Comparison of ENCODE assay signal across 8 cellular contexts in genomic region chr2:174778479-174778962, GRCh38. TPM values are rescaled to one million over a fixed set of nuclear protein-coding genes. Genes with fewer than 3 reads are reported as not detected.
DNase-seq lines count a peak whose midpoint lies in the region; ATAC-seq and TF ChIP-seq lines count a peak whose summit lies in the region.

No MANE protein-coding gene starts in this region.

- POLR2A ChIA-PET in PC-3 (lab: Charles Lee; ENCODE audit: unreplicated experiment) = no interaction called here

- H3K9me3 ChIP-seq in PC-3 (ENCODE audit: low read length) = no peaks in the 10 kb centered on the region

- intact Hi-C loops in PC-3 (cut with micrococcal nuclease) = no loop called here
- intact Hi-C loops in Right ventricle myocardium superior (cut with DNase I) = no loop called here

- no peak for TF ChIP-seq POLR2A in erythroblast (IDR thresholded peaks at IDR 0.05; ENCODE audit: low read length)

- BruUV-seq in PC-3 (replicated peaks; lab: Mats Ljungman, UMichigan) = no TSS peak

- no peak overlapping the region for H3K27ac ChIP-seq in PC-3 (ENCODE audit: low read length)

- no peaks in the 10 kb centered on the region for H3K9me2 ChIP-seq in PC-3 (replicated peaks; ENCODE audit: low read length)

- no peak overlapping the region for H3K4me2 ChIP-seq in PC-3 (ENCODE audit: low read length)

- peak; percentile 20 for DNase-seq in PC-3
- DNase-seq in activated effector memory CD4-positive, alpha-beta T cell treated with Interleukin-2 at 50 U/mL for 16 hours = peak; percentile 61
- peak; percentile 67 for DNase-seq in Right ventricle myocardium superior
- peak in 3 of 4 experiments; percentile 23 to 43 (median 28) for DNase-seq in stimulated activated CD4-positive, alpha-beta T cell treated with anti-CD3 and anti-CD28 coated beads, Interleukin-1b, Interleukin-23, amount 100 ng/mL, for 24 hours (ENCODE audit: low read depth in 4 of 4, low spot score in 1 of 4)
- no peak for DNase-seq in erythroblast (lab: John Stamatoyannopoulos, UW)
- DNase-seq in NCI-H524 treated with DMSO at 0.1 percent for 48 hours (lab: John Stamatoyannopoulos, UW) = no peak

- H3K4me1 ChIP-seq in PC-3 (ENCODE audit: insufficient read depth, low read length) = peaks cover 11% of the 10 kb centered on the region

- H3F3A ChIP-seq in PC-3 (ENCODE audit: low read length, unreplicated experiment) = no peaks in the 10 kb centered on the region

- CTCF ChIA-PET in PC-3 (lab: Charles Lee) = no interaction called here

- H3K9ac ChIP-seq in PC-3 (ENCODE audit: low read length) = no peak overlapping the region

- H3K27me3 ChIP-seq in PC-3 (ENCODE audit: low read length) = no peaks in the 10 kb centered on the region

- H4K20me1 ChIP-seq in PC-3 (ENCODE audit: low read length) = no peaks in the 10 kb centered on the region

- no peaks in the 10 kb centered on the region for H3K79me2 ChIP-seq in PC-3 (ENCODE audit: low read length)

- TF ChIP-seq CTCF in PC-3 (conservative IDR thresholded peaks at IDR 0.05; ENCODE audit: low read depth, low read length) = no peak

- peak; percentile 65 for ATAC-seq in GM21447 (IDR thresholded peaks at IDR 0.05; ENCODE audit: unreplicated experiment)
- no peak; the same call in 1 of the 2 replicates for ATAC-seq in PC-3
- ATAC-seq in Right ventricle myocardium superior (ENCODE audit: poor library complexity) = peak; percentile 67
- no peak for ATAC-seq in GM18502 (IDR thresholded peaks at IDR 0.05; ENCODE audit: poor library complexity, unreplicated experiment)

- no peaks in the 10 kb centered on the region for H3K36me3 ChIP-seq in PC-3 (ENCODE audit: low read depth, low read length)

- H3K4me3 ChIP-seq in PC-3 (ENCODE audit: low read length) = no peak overlapping the region

- H2AFZ ChIP-seq in PC-3 (ENCODE audit: low read length) = no peak overlapping the region

RNA-seq across cellular contexts. Expression of gene CHRNA1, which starts 14.2 kb away (rescaled TPM):
- total RNA-seq in PC-3 (2014; rRNA removed) (0.23 and 1.8 TPM in 2 replicates), Right ventricle myocardium superior (not detected)

Comparison
In these comparisons a context has a peak if more than half of its experiments do, and no peak if none do; other contexts are left out.
1. ATAC-seq: peak in GM21447 (single experiment) and Right ventricle myocardium superior (single experiment); none in PC-3 (single experiment) and GM18502 (single experiment).
2. DNase-seq: peak in PC-3 (single experiment), activated effector memory CD4-positive, alpha-beta T cell treated with Interleukin-2 at 50 U/mL for 16 hours (single experiment), Right ventricle myocardium superior (single experiment) and stimulated activated CD4-positive, alpha-beta T cell treated with anti-CD3 and anti-CD28 coated beads, Interleukin-1b, Interleukin-23, amount 100 ng/mL, for 24 hours (3 of 4); none in erythroblast (0 of 2) and NCI-H524 treated with DMSO at 0.1 percent for 48 hours (single experiment).